19 cellular contexts compared by ENCODE assay signal in the genomic region with DNA sequence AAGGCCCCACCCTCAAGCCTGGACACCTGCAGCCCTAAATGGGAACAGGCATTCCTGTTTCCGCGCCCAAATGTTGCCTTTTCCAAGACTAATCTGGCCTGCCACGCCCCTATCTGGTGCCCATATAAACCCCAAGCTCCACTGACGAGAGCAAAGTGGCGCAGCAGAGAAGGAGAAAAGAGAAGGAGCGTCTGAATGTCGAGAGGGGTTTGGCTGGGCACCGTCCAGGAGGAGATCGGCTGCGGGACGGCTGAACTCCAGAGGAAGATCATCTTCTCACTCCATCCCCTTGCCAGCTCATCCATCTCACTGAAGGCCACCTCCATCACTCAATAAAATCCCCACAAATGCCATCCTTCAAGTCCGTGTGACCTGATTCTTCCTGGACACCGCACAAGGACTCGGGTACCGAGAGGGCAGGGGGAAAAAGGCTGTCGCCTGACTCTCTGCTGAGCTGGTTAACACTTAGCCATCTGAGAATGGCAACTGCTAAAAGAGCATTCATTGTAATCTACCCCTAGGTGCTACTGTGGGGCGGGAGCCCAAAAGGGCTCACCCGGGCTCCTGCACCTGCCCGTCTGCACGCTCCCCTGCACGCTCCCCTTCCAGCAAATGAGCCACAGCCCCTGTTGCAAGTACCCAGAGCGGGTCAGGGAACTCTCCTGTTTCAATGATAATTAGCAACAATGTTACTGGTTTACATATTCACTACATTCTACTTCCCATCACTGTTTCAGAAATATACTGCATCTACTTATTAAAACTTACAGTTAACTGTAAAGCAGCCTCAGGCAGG. TPM values are rescaled to one million over a fixed set of nuclear protein-coding genes. Genes with fewer than 3 reads are reported as not detected.
DNase-seq lines count a peak whose midpoint lies in the region; ATAC-seq and TF ChIP-seq lines count a peak whose summit lies in the region.
"Had no signal": no experiment of that assay in that cellular context is flagged by ENCODE, and none has a peak within 500 bp of the region (broad histone marks: within the 10 kb centered on the region; RNA-seq: fewer than 3 reads in every experiment).

No MANE protein-coding gene starts in this region.

- CTCF ChIA-PET in HEK293 (lab: Yijun Ruan, JAX) = no interaction called here
- CTCF ChIA-PET in WTC11 (lab: Charles Lee) = no interaction called here

- DNase-seq in WTC11 (ENCODE audit: low spot score) = no peak
- peak; percentile 8 for DNase-seq in lower lobe of right lung
- DNase-seq in stimulated activated naive B cell treated with anti-CD40 and anti-IgM and Interleukin-4, amounts not matched to agents 10 μg/mL and 1 μg/mL and 100 μg/mL, for 72 hours = no peak
- DNase-seq in COLO668 (lab: John Stamatoyannopoulos, UW; ENCODE audit: unreplicated experiment) = no peak
- DNase-seq in DMS79 treated with DMSO at 0.1 percent for 48 hours (lab: John Stamatoyannopoulos, UW) = no peak
- no peak for DNase-seq in T-helper 2 cell
- DNase-seq: DMS53, HFFc6, MG63, NCI-H1417, NCI-H1694 treated with DMSO at 0.1 percent for 48 hours, NCI-H446, PC-3, SHP77 treated with DMSO at 0.1 percent for 48 hours had no signal

- no peak for TF ChIP-seq CTCF in HEK293 (tag by site-specific recombination; IDR thresholded peaks at IDR 0.05)
- TF ChIP-seq CTCF in WTC11 (IDR thresholded peaks at IDR 0.05) = no peak
- no peak for TF ChIP-seq CTCF in lower lobe of right lung (IDR thresholded peaks at IDR 0.05)

- POLR2A ChIA-PET in HEK293 (lab: Yijun Ruan, JAX) = no interaction called here
- POLR2A ChIA-PET in WTC11 (lab: Charles Lee) = no interaction called here

- peak overlapping the region; percentile 58; the same call in 1 of the 2 replicates for H3K27ac Mint-ChIP-seq in WTC11
- peak overlapping the region; percentile 32 for H3K27ac Mint-ChIP-seq in stimulated activated naive B cell treated with anti-CD40 and anti-IgM and Interleukin-4, amounts not matched to agents 10 μg/mL and 1 μg/mL and 100 μg/mL, for 72 hours
- H3K27ac Mint-ChIP-seq: HFFc6 had no signal

- intact Hi-C loops in lower lobe of right lung (cut with DNase I) = no loop called here

- peaks cover 5% of the 10 kb centered on the region for H3K36me3 Mint-ChIP-seq in WTC11
- H3K36me3 Mint-ChIP-seq in stimulated activated naive B cell treated with anti-CD40 and anti-IgM and Interleukin-4, amounts not matched to agents 10 μg/mL and 1 μg/mL and 100 μg/mL, for 72 hours = peaks cover 6 to 18% of the 10 kb centered on the region in 2 donors

- H3K4me1 ChIP-seq in HEK293 (ENCODE audit: control insufficient read depth, insufficient read depth, low read length) (peaks cover 11% of the 10 kb centered on the region), lower lobe of right lung (no peaks in the 10 kb centered on the region)

- H3K27me3 ChIP-seq in lower lobe of right lung (ENCODE audit: low read depth) = no peaks in the 10 kb centered on the region
- H3K27me3 ChIP-seq: BLaER1 treated with 17β-estradiol and CSF1 and Interleukin-3, amounts not matched to agents 10 nM and 100 nM; MG63 had no signal

- H3K27me3 Mint-ChIP-seq in WTC11 (ENCODE audit: low read depth) = no peaks in the 10 kb centered on the region
- no peaks in the 10 kb centered on the region for H3K27me3 Mint-ChIP-seq in stimulated activated naive B cell treated with anti-CD40 and anti-IgM and Interleukin-4, amounts not matched to agents 10 μg/mL and 1 μg/mL and 100 μg/mL, for 72 hours
- H3K27me3 Mint-ChIP-seq: CD8-positive, alpha-beta memory T cell had no signal

- H3K4me1 Mint-ChIP-seq in WTC11 = peaks cover 68% of the 10 kb centered on the region
- peaks cover 33 to 68% of the 10 kb centered on the region in 2 donors for H3K4me1 Mint-ChIP-seq in stimulated activated naive B cell treated with anti-CD40 and anti-IgM and Interleukin-4, amounts not matched to agents 10 μg/mL and 1 μg/mL and 100 μg/mL, for 72 hours

- peaks cover 4% of the 10 kb centered on the region; the same call in 1 of the 2 replicates for H3K9me3 Mint-ChIP-seq in WTC11
- H3K9me3 Mint-ChIP-seq in stimulated activated naive B cell treated with anti-CD40 and anti-IgM and Interleukin-4, amounts not matched to agents 10 μg/mL and 1 μg/mL and 100 μg/mL, for 72 hours = peaks cover 0 to 2% of the 10 kb centered on the region in 2 donors
- H3K9me3 Mint-ChIP-seq: CD8-positive, alpha-beta memory T cell had no signal

- H3K4me3 Mint-ChIP-seq in WTC11 = no peak overlapping the region
- H3K4me3 Mint-ChIP-seq in stimulated activated naive B cell treated with anti-CD40 and anti-IgM and Interleukin-4, amounts not matched to agents 10 μg/mL and 1 μg/mL and 100 μg/mL, for 72 hours = no peak overlapping the region
- H3K4me3 Mint-ChIP-seq: CD8-positive, alpha-beta memory T cell; HFFc6 had no signal

- no peaks in the 10 kb centered on the region for H3K9me3 ChIP-seq in HEK293 (ENCODE audit: control insufficient read depth, insufficient read depth, low read depth, low read length)
- H3K9me3 ChIP-seq in lower lobe of right lung = no peaks in the 10 kb centered on the region

- no peak overlapping the region for H3K4me3 ChIP-seq in HEK293 (ENCODE audit: low read depth, low read length)
- H3K4me3 ChIP-seq in lower lobe of right lung = no peak overlapping the region
- H3K4me3 ChIP-seq: BLaER1 treated with 17β-estradiol and CSF1 and Interleukin-3, amounts not matched to agents 10 nM and 100 nM; MG63; SK-N-MC had no signal

- ATAC-seq in WTC11 (no peak), lower lobe of right lung (no peak), HG03108 (IDR thresholded peaks at IDR 0.05; ENCODE audit: unreplicated experiment) (no peak)
- ATAC-seq in stimulated activated naive B cell treated with anti-CD40 and anti-IgM and Interleukin-4, amounts not matched to agents 10 μg/mL and 1 μg/mL and 100 μg/mL, for 72 hours (replicated peaks) = no peak
- ATAC-seq: PC-3 had no signal

- H3K36me3 ChIP-seq in HEK293 (ENCODE audit: control insufficient read depth in 2 of 2, insufficient read depth in 1 of 2, low read length in 2 of 2) = no peaks in the 10 kb centered on the region
- H3K36me3 ChIP-seq in lower lobe of right lung = no peaks in the 10 kb centered on the region
- H3K36me3 ChIP-seq: MG63 had no signal

- H3K27ac ChIP-seq in HEK293 (ENCODE audit: extremely low read depth, low read depth, low read length) (no peak overlapping the region), lower lobe of right lung (no peak overlapping the region)
- H3K27ac ChIP-seq: BLaER1 treated with 17β-estradiol and CSF1 and Interleukin-3, amounts not matched to agents 10 nM and 100 nM; SK-N-MC had no signal

TF ChIP-seq in HEK293, 187 proteins besides CTCF, POLR2A, EP300 and RAD21:
- TF ChIP-seq FEZF1 (tag by site-specific recombination; IDR thresholded peaks at IDR 0.05) (0 out of 2 replicates have a peak, but pooled peaks have one; percentile 12), ZIC2 (tag by site-specific recombination; IDR thresholded peaks at IDR 0.05) (no peak)

TF ChIP-seq in WTC11, 78 proteins besides CTCF, POLR2A, EP300 and RAD21:
- TF ChIP-seq ZNF396 (CRISPR knock-in tag; IDR thresholded peaks at IDR 0.05; ENCODE audit: borderline replicate concordance) (no peak), FOXJ3 (CRISPR knock-in tag; IDR thresholded peaks at IDR 0.05; ENCODE audit: borderline replicate concordance) (no peak), ETV6 (CRISPR knock-in tag; IDR thresholded peaks at IDR 0.05) (no peak), ZNF317 (CRISPR knock-in tag; IDR thresholded peaks at IDR 0.05; ENCODE audit: borderline replicate concordance, low read depth) (no peak), ZNF263 (CRISPR knock-in tag; IDR thresholded peaks at IDR 0.05; ENCODE audit: low read depth) (no peak), HMGA2 (CRISPR knock-in tag; IDR thresholded peaks at IDR 0.05) (no peak)

RNA-seq across cellular contexts. Expression of a gene that starts 23.5 kb away (rescaled TPM):
- total RNA-seq in WTC11 (2021) (31.0 to 34.4 TPM (median 33.7 TPM) in 3 replicates), lower lobe of right lung (17.6 TPM)
